In the genomic region with DNA sequence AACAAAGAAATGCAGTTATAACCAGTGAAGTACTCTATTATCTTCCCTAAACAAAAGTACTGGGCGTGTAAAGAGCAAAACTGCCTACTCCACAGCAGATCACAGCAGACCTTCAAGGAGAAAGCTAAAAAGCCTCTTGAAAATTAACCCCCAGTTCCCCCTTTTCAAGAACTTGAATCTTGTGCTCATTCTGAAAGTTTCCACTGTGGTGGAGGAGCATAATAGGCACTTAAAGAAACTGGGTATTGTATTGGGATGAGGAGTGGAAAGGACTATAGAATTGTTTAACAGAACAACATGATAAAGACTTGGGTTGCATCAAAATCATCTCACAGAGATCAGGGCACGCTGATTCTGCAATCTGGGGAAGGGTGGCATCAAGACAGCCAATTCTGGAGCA, we compare ENCODE assay signal across 9 cellular contexts. TPM values are rescaled to one million over a fixed set of nuclear protein-coding genes. Genes with fewer than 3 reads are reported as not detected.
DNase-seq lines count a peak whose midpoint lies in the region; ATAC-seq and TF ChIP-seq lines count a peak whose summit lies in the region.
"Had no signal": no experiment of that assay in that cellular context is flagged by ENCODE, and none has a peak within 500 bp of the region (broad histone marks: within the 10 kb centered on the region; RNA-seq: fewer than 3 reads in every experiment).

No MANE protein-coding gene starts in this region.

- DNase-seq in MM.1S (no peak), choroid plexus epithelial cell (ENCODE audit: low read depth) (no peak), natural killer cell (no peak), GM19238 (ENCODE audit: insufficient read length, low spot score) (no peak), NCI-H748 treated with DMSO at 0.1 percent for 48 hours (lab: John Stamatoyannopoulos, UW) (no peak), A172 (ENCODE audit: low spot score) (no peak)
- DNase-seq: SW 1271 had no signal

- no peaks in the 10 kb centered on the region for H3K9me2 ChIP-seq in MM.1S (replicated peaks; ENCODE audit: insufficient read depth, low read length)

- intact Hi-C loops in natural killer cell (cut with micrococcal nuclease), result no loop called here

- H3K36me3 ChIP-seq in BLaER1 treated with 17β-estradiol and CSF1 and Interleukin-3, amounts not matched to agents 10 nM and 100 nM, result peaks cover 0 to 36% (median 12%) of the 10 kb centered on the region in 11 experiments; a peak in 12 of 22 replicates
- no peaks in the 10 kb centered on the region for H3K36me3 ChIP-seq in MM.1S (replicated peaks; ENCODE audit: insufficient read depth, low read length)

- H2AFZ ChIP-seq in MM.1S (ENCODE audit: low read length), result no peak overlapping the region

- peak overlapping the region in 10 of 11 experiments; percentile 85 to 98 (median 93); a peak in 19 of 22 replicates for H3K27ac ChIP-seq in BLaER1 treated with 17β-estradiol and CSF1 and Interleukin-3, amounts not matched to agents 10 nM and 100 nM
- H3K27ac ChIP-seq in MM.1S (ENCODE audit: low read length), result no peak overlapping the region

- peaks cover 6% of the 10 kb centered on the region for H3F3A ChIP-seq in MM.1S (ENCODE audit: insufficient read depth, low read length)

- H3K27me3 Mint-ChIP-seq in natural killer cell (ENCODE audit: low read depth in 2 of 2), result no peaks in the 10 kb centered on the region

- no peaks in the 10 kb centered on the region for H3K27me3 ChIP-seq in BLaER1 treated with 17β-estradiol and CSF1 and Interleukin-3, amounts not matched to agents 10 nM and 100 nM
- no peaks in the 10 kb centered on the region for H3K27me3 ChIP-seq in MM.1S (replicated peaks; ENCODE audit: insufficient read depth, low read length)

- peaks cover 0 to 29% (median 0%) of the 10 kb centered on the region in 11 experiments; a peak in 6 of 22 replicates for H4K20me1 ChIP-seq in BLaER1 treated with 17β-estradiol and CSF1 and Interleukin-3, amounts not matched to agents 10 nM and 100 nM
- H4K20me1 ChIP-seq in MM.1S (ENCODE audit: insufficient read depth, low read length), result no peaks in the 10 kb centered on the region

- H3K4me3 Mint-ChIP-seq in natural killer cell, result peak overlapping the region; percentile 50

- no peak for ATAC-seq in natural killer cell
- no peak for ATAC-seq in GM19467 (IDR thresholded peaks at IDR 0.05; ENCODE audit: unreplicated experiment)

- peaks cover 24 to 29% of the 10 kb centered on the region in 2 donors for H3K4me1 Mint-ChIP-seq in natural killer cell

- TF ChIP-seq CTCF in MM.1S (IDR thresholded peaks at IDR 0.05; ENCODE audit: low read length), result no peak
- no peak for TF ChIP-seq CTCF in choroid plexus epithelial cell (conservative IDR thresholded peaks at IDR 0.05; ENCODE audit: low read depth, low read length)
- no peak for TF ChIP-seq CTCF in natural killer cell (IDR thresholded peaks at IDR 0.05)

- peaks cover 27 to 69% (median 47%) of the 10 kb centered on the region in 10 experiments for H3K4me1 ChIP-seq in BLaER1 treated with 17β-estradiol and CSF1 and Interleukin-3, amounts not matched to agents 10 nM and 100 nM
- 0 out of 2 replicates have a peak, but pooled peaks cover 5% of the 10 kb centered on the region for H3K4me1 ChIP-seq in MM.1S (ENCODE audit: low read length)

- no peaks in the 10 kb centered on the region for H3K79me2 ChIP-seq in MM.1S (ENCODE audit: low read length)

- no peaks in the 10 kb centered on the region for H3K9me3 Mint-ChIP-seq in natural killer cell

- peak overlapping the region in 8 of 10 experiments; percentile 3 to 97 (median 88); a peak in 15 of 20 replicates for H3K4me3 ChIP-seq in BLaER1 treated with 17β-estradiol and CSF1 and Interleukin-3, amounts not matched to agents 10 nM and 100 nM
- H3K4me3 ChIP-seq in MM.1S (ENCODE audit: low read length) (no peak overlapping the region), choroid plexus epithelial cell (ENCODE audit: low read depth, low read length) (peak overlapping the region; percentile 83)

- H3K4me2 ChIP-seq in BLaER1 treated with 17β-estradiol and CSF1 and Interleukin-3, amounts not matched to agents 10 nM and 100 nM, result peak overlapping the region; percentile 91 to 99 (median 95)
- H3K4me2 ChIP-seq in MM.1S (ENCODE audit: low read depth, low read length), result peak overlapping the region; percentile 57; the same call in 1 of the 2 replicates

- H3K36me3 Mint-ChIP-seq in natural killer cell, result no peaks in the 10 kb centered on the region

- peak overlapping the region in 1 of 2 donors; percentile 31 for H3K27ac Mint-ChIP-seq in natural killer cell

- peak overlapping the region in 6 of 11 experiments; percentile 86 to 96 (median 94); a peak in 13 of 22 replicates for H3K9ac ChIP-seq in BLaER1 treated with 17β-estradiol and CSF1 and Interleukin-3, amounts not matched to agents 10 nM and 100 nM
- H3K9ac ChIP-seq in MM.1S (ENCODE audit: low read length), result no peak overlapping the region

- no peaks in the 10 kb centered on the region for H3K9me3 ChIP-seq in BLaER1 treated with 17β-estradiol and CSF1 and Interleukin-3, amounts not matched to agents 10 nM and 100 nM (replicated peaks in 1 of 11)
- H3K9me3 ChIP-seq in MM.1S (replicated peaks; ENCODE audit: insufficient read depth, low read length), result no peaks in the 10 kb centered on the region

RNA-seq across cellular contexts. Expression of gene WDR25, which starts 2.0 kb away (rescaled TPM):
- total RNA-seq in natural killer cell, result 1 to 10 TPM; 5.0 to 9.8 (median 9.7) TPM
- 11.2 and 12.9 TPM in 2 replicates for total RNA-seq in A172 (2014; rRNA removed; shearing (Covaris generic))

RNA-seq across cellular contexts. Expression of gene SLC25A47, which starts 51.1 kb away (rescaled TPM):
- under 1 TPM in 1 of 3 donors, not detected in 2; 0.20 TPM for total RNA-seq in natural killer cell
- total RNA-seq in A172 (2014; rRNA removed; shearing (Covaris generic)), result 0.24 TPM in 1 of 2 replicates, not detected in the other
